29 cellular contexts compared by ENCODE assay signal in the genomic region with DNA sequence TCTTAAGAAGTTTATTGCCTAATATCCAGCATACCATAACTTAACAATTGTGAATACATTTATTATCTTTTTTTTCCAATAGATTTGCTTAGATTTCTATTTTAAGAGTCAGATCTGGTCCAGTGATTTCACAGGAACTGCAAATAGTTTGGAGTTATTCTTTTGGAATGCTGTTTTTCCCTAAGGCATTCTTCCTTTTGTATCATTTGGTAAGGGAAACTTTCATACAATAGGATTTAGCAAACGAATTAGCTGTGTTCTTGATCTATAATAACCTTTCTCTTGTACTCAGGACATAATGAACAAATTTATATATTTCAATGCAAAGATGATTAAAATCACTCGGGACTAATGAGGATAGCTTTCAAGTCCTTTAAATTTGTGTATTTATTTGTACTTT.
"Had no signal": no experiment of that assay in that cellular context is flagged by ENCODE, and none has a peak within 500 bp of the region (broad histone marks: within the 10 kb centered on the region; RNA-seq: fewer than 3 reads in every experiment).

No MANE protein-coding gene starts in this region.

- DNase-seq: activated CD4-positive, alpha-beta T cell treated with anti-CD3 and anti-CD28 coated beads, Interleukin-2, amount 10 ng/mL, durations not matched to agents 24 days and 14 days; activated CD8-positive, alpha-beta memory T cell treated with anti-CD3 and anti-CD28 coated beads, Interleukin-2, amount 10 ng/mL, durations not matched to agents 7 days and 5 days; activated CD8-positive, alpha-beta T cell treated with anti-CD3 and anti-CD28 coated beads for 36 hours; activated gamma-delta T cell; activated naive CD4-positive, alpha-beta T cell treated with anti-CD3 and anti-CD28 coated beads, Interleukin-2, amount 50 U/mL, for 16 hours; activated naive CD8-positive, alpha-beta T cell treated with anti-CD3 and anti-CD28 coated beads, Interleukin-2, amount 50 U/mL, for 24 hours; activated T-cell treated with anti-CD3 and anti-CD28 coated beads for 4 hours; aorta; central memory CD4-positive, alpha-beta T cell; dermis blood vessel endothelial cell; effector CD8-positive, alpha-beta T cell; foreskin fibroblast; kidney; pancreas; psoas muscle; right cardiac atrium; stimulated activated CD4-positive, alpha-beta T cell treated with anti-CD3 and anti-CD28 coated beads, Interleukin-4, amount 100 ng/mL, for 24 hours; stimulated activated naive CD4-positive, alpha-beta T cell treated with Interleukin-2 at 50 U/mL for 16 hours; substantia nigra; T-cell; transverse colon had no signal

- H3K36me3 Mint-ChIP-seq: activated CD8-positive, alpha-beta memory T cell treated with anti-CD3 and anti-CD28 coated beads, Interleukin-2, amount 10 ng/mL, durations not matched to agents 7 days and 5 days; brain; memory B cell; natural killer cell treated with Interleukin-12 subunit alpha and Interleukin-12 subunit beta and Interleukin-15 and Interleukin-18, amount 100 ng/mL, for 72 hours; T-cell had no signal

- ATAC-seq: activated CD4-positive, CD25-positive, alpha-beta regulatory T cell treated with anti-CD3 and anti-CD28 coated beads, Interleukin-2, amount 50 U/mL, for 24 hours; activated CD8-positive, alpha-beta memory T cell treated with anti-CD3 and anti-CD28 coated beads, Interleukin-2, amount 10 ng/mL, durations not matched to agents 7 days and 5 days; activated CD8-positive, alpha-beta T cell treated with anti-CD3 and anti-CD28 coated beads for 36 hours; activated naive CD8-positive, alpha-beta T cell treated with anti-CD3 and anti-CD28 coated beads, Interleukin-2, amount 50 U/mL, for 24 hours; esophagus mucosa; natural killer cell treated with Interleukin-12 subunit alpha and Interleukin-12 subunit beta and Interleukin-15 and Interleukin-18, amount 100 ng/mL, for 72 hours; pancreas; psoas muscle; right cardiac atrium; T-cell had no signal

- H3K27ac ChIP-seq: neutrophil, pancreas, psoas muscle, transverse colon, VCaP had no signal

- H3K9me3 Mint-ChIP-seq: activated CD4-positive, alpha-beta T cell treated with anti-CD3 and anti-CD28 coated beads, Interleukin-2, amount 10 ng/mL, durations not matched to agents 24 days and 14 days; activated CD8-positive, alpha-beta T cell treated with anti-CD3 and anti-CD28 coated beads for 36 hours; activated naive CD8-positive, alpha-beta T cell treated with anti-CD3 and anti-CD28 coated beads, Interleukin-2, amount 50 U/mL, for 24 hours; natural killer cell treated with Interleukin-12 subunit alpha and Interleukin-12 subunit beta and Interleukin-15 and Interleukin-18, amount 100 ng/mL, for 72 hours; T-helper 2 cell treated with Interferon-gamma antibody and Interleukin-4, amounts not matched to agents 5 μg/mL and 100 μg/mL, for 36 hours had no signal

- H3K9me3 ChIP-seq: neutrophil, pancreas, psoas muscle, transverse colon had no signal

- H3K27me3 ChIP-seq: neutrophil, pancreas, transverse colon had no signal

- H3K27ac Mint-ChIP-seq: activated CD4-positive, alpha-beta T cell treated with anti-CD3 and anti-CD28 coated beads, Interleukin-2, amount 10 ng/mL, durations not matched to agents 24 days and 14 days; activated CD8-positive, alpha-beta memory T cell treated with anti-CD3 and anti-CD28 coated beads, Interleukin-2, amount 10 ng/mL, durations not matched to agents 7 days and 5 days; activated CD8-positive, alpha-beta T cell treated with anti-CD3 and anti-CD28 coated beads for 36 hours; activated naive CD8-positive, alpha-beta T cell treated with anti-CD3 and anti-CD28 coated beads, Interleukin-2, amount 50 U/mL, for 24 hours; brain; memory B cell; natural killer cell treated with Interleukin-12 subunit alpha and Interleukin-12 subunit beta and Interleukin-15 and Interleukin-18, amount 100 ng/mL, for 72 hours; T-cell; T-helper 2 cell treated with Interferon-gamma antibody and Interleukin-4, amounts not matched to agents 5 μg/mL and 100 μg/mL, for 36 hours had no signal

- H3K4me1 Mint-ChIP-seq: activated CD4-positive, alpha-beta T cell treated with anti-CD3 and anti-CD28 coated beads, Interleukin-2, amount 10 ng/mL, durations not matched to agents 24 days and 14 days; activated CD8-positive, alpha-beta memory T cell treated with anti-CD3 and anti-CD28 coated beads, Interleukin-2, amount 10 ng/mL, durations not matched to agents 7 days and 5 days; activated naive CD8-positive, alpha-beta T cell treated with anti-CD3 and anti-CD28 coated beads, Interleukin-2, amount 50 U/mL, for 24 hours; memory B cell; T-cell had no signal

- H3K36me3 ChIP-seq: neutrophil, pancreas, transverse colon had no signal

- H3K4me3 ChIP-seq: pancreas, psoas muscle, transverse colon had no signal

- H3K27me3 Mint-ChIP-seq: activated CD4-positive, alpha-beta T cell treated with anti-CD3 and anti-CD28 coated beads, Interleukin-2, amount 10 ng/mL, durations not matched to agents 24 days and 14 days; activated CD8-positive, alpha-beta memory T cell treated with anti-CD3 and anti-CD28 coated beads, Interleukin-2, amount 10 ng/mL, durations not matched to agents 7 days and 5 days; activated CD8-positive, alpha-beta T cell treated with anti-CD3 and anti-CD28 coated beads for 36 hours; activated naive CD8-positive, alpha-beta T cell treated with anti-CD3 and anti-CD28 coated beads, Interleukin-2, amount 50 U/mL, for 24 hours; brain; memory B cell; natural killer cell treated with Interleukin-12 subunit alpha and Interleukin-12 subunit beta and Interleukin-15 and Interleukin-18, amount 100 ng/mL, for 72 hours; T-cell had no signal

- H3K4me1 ChIP-seq: pancreas, psoas muscle, transverse colon had no signal

- H3K4me3 Mint-ChIP-seq: activated CD4-positive, alpha-beta T cell treated with anti-CD3 and anti-CD28 coated beads, Interleukin-2, amount 10 ng/mL, durations not matched to agents 24 days and 14 days; activated CD8-positive, alpha-beta memory T cell treated with anti-CD3 and anti-CD28 coated beads, Interleukin-2, amount 10 ng/mL, durations not matched to agents 7 days and 5 days; activated CD8-positive, alpha-beta T cell treated with anti-CD3 and anti-CD28 coated beads for 36 hours; activated naive CD8-positive, alpha-beta T cell treated with anti-CD3 and anti-CD28 coated beads, Interleukin-2, amount 50 U/mL, for 24 hours; brain; memory B cell; natural killer cell treated with Interleukin-12 subunit alpha and Interleukin-12 subunit beta and Interleukin-15 and Interleukin-18, amount 100 ng/mL, for 72 hours; T-cell; T-helper 2 cell treated with Interferon-gamma antibody and Interleukin-4, amounts not matched to agents 5 μg/mL and 100 μg/mL, for 36 hours had no signal
